Comparison of ENCODE assay signal across 9 cellular contexts in the genomic region with DNA sequence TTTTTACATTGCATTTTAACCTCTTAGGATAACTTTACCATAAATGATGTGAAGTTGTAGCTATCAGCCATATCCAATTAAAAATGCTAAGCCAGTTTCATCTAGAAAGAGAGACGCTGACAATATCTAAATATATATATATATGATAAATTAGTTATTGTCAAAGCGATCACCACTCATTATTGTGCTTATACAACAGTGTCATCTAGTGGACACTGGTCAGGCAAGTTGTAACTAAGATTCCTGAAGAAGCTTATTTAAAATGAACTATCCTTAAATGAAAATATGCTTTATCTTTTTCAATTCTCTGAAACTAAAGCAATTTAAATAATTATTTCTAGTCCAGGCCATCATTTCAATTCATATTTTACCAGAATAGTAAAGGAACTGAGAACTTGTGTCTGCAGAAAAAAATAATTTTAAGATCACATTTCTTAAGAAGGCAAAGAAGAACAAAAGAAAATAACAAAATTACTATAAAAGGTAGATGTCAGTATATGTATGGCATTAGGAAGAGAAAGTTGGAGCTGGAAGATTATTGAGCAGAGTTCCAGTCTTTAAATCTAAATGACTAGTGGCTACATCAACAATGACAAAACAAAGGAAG.
DNase-seq lines count a peak whose midpoint lies in the region; ATAC-seq and TF ChIP-seq lines count a peak whose summit lies in the region.
"Had no signal": no experiment of that assay in that cellular context is flagged by ENCODE, and none has a peak within 500 bp of the region (broad histone marks: within the 10 kb centered on the region; RNA-seq: fewer than 3 reads in every experiment).

No MANE protein-coding gene starts in this region.

- no peaks in the 10 kb centered on the region for H3K9me3 ChIP-seq in heart left ventricle

- ATAC-seq in heart left ventricle (no peak), Right ventricle myocardium inferior (no peak), left colon (peak; percentile 58), GM18873 (IDR thresholded peaks at IDR 0.05; ENCODE audit: low FRiP score, unreplicated experiment) (no peak)
- ATAC-seq in stimulated activated naive B cell treated with anti-CD40 and anti-IgM and Interleukin-4, amounts not matched to agents 10 μg/mL and 1 μg/mL and 100 μg/mL, for 72 hours (replicated peaks): no peak

- TF ChIP-seq POLR2A in heart left ventricle (IDR thresholded peaks at IDR 0.05): no peak

- no peak overlapping the region for H3K27ac Mint-ChIP-seq in stimulated activated naive B cell treated with anti-CD40 and anti-IgM and Interleukin-4, amounts not matched to agents 10 μg/mL and 1 μg/mL and 100 μg/mL, for 72 hours
- H3K27ac Mint-ChIP-seq: activated naive CD4-positive, alpha-beta T cell treated with anti-CD3 and anti-CD28 coated beads, Interleukin-2, amount 50 U/mL, for 24 hours had no signal

- TF ChIP-seq CTCF in heart left ventricle (IDR thresholded peaks at IDR 0.05): peak; percentile 49 to 79 (median 72)

- intact Hi-C loops in heart left ventricle (cut with DNase I): loop anchor here in 2 of 10 donors (5.0 to 10.0 kb wide), 2 partner anchors 413 to 416 kb away; no protein-coding TSS in a partner anchor
- intact Hi-C loops in Right ventricle myocardium inferior (cut with DNase I): loop anchor here (10.0 kb wide), 1 partner anchor 1503 kb away; no protein-coding TSS in a partner anchor
- intact Hi-C loops in left colon (cut with DNase I, micrococcal nuclease): no loop called here

- H3K4me1 Mint-ChIP-seq in stimulated activated naive B cell treated with anti-CD40 and anti-IgM and Interleukin-4, amounts not matched to agents 10 μg/mL and 1 μg/mL and 100 μg/mL, for 72 hours: no peaks in the 10 kb centered on the region
- H3K4me1 Mint-ChIP-seq: activated naive CD4-positive, alpha-beta T cell treated with anti-CD3 and anti-CD28 coated beads, Interleukin-2, amount 50 U/mL, for 24 hours had no signal

- H3K4me3 Mint-ChIP-seq in stimulated activated naive B cell treated with anti-CD40 and anti-IgM and Interleukin-4, amounts not matched to agents 10 μg/mL and 1 μg/mL and 100 μg/mL, for 72 hours: no peak overlapping the region
- H3K4me3 Mint-ChIP-seq: activated naive CD4-positive, alpha-beta T cell treated with anti-CD3 and anti-CD28 coated beads, Interleukin-2, amount 50 U/mL, for 24 hours had no signal

- no peaks in the 10 kb centered on the region for H3K4me1 ChIP-seq in heart left ventricle

- no peak overlapping the region for H3K27ac ChIP-seq in heart left ventricle

- no peaks in the 10 kb centered on the region for H3K36me3 ChIP-seq in heart left ventricle

- no peaks in the 10 kb centered on the region for H3K27me3 ChIP-seq in heart left ventricle

- no peaks in the 10 kb centered on the region for H3K9me3 Mint-ChIP-seq in stimulated activated naive B cell treated with anti-CD40 and anti-IgM and Interleukin-4, amounts not matched to agents 10 μg/mL and 1 μg/mL and 100 μg/mL, for 72 hours
- H3K9me3 Mint-ChIP-seq: activated naive CD4-positive, alpha-beta T cell treated with anti-CD3 and anti-CD28 coated beads, Interleukin-2, amount 50 U/mL, for 24 hours had no signal

- WGBS in heart left ventricle, 4 donors: 11 to 17% (median 14%) methylated on average over 2 of the region's 2 CpGs

- no peaks in the 10 kb centered on the region for H3K36me3 Mint-ChIP-seq in stimulated activated naive B cell treated with anti-CD40 and anti-IgM and Interleukin-4, amounts not matched to agents 10 μg/mL and 1 μg/mL and 100 μg/mL, for 72 hours
- H3K36me3 Mint-ChIP-seq: activated naive CD4-positive, alpha-beta T cell treated with anti-CD3 and anti-CD28 coated beads, Interleukin-2, amount 50 U/mL, for 24 hours had no signal

- DNase-seq in heart left ventricle: no peak
- DNase-seq in Right ventricle myocardium inferior (ENCODE audit: missing footprints): no peak
- peak; percentile 60 for DNase-seq in NCI-H1694 treated with DMSO at 0.1 percent for 48 hours (lab: John Stamatoyannopoulos, UW)
- peak; percentile 79 for DNase-seq in astrocyte of the hippocampus (ENCODE audit: low read depth, low spot score)
- no peak for DNase-seq in left colon
- no peak for DNase-seq in stimulated activated naive B cell treated with anti-CD40 and anti-IgM and Interleukin-4, amounts not matched to agents 10 μg/mL and 1 μg/mL and 100 μg/mL, for 72 hours
- DNase-seq in C1 segment of cervical spinal cord (lab: John Stamatoyannopoulos, UW): no peak

- H3K27me3 Mint-ChIP-seq in stimulated activated naive B cell treated with anti-CD40 and anti-IgM and Interleukin-4, amounts not matched to agents 10 μg/mL and 1 μg/mL and 100 μg/mL, for 72 hours: no peaks in the 10 kb centered on the region
- H3K27me3 Mint-ChIP-seq: activated naive CD4-positive, alpha-beta T cell treated with anti-CD3 and anti-CD28 coated beads, Interleukin-2, amount 50 U/mL, for 24 hours had no signal

- no peak overlapping the region for H3K4me3 ChIP-seq in heart left ventricle

Comparison
In these comparisons a context has a peak if more than half of its experiments do, and no peak if none do; other contexts are left out.
1. DNase-seq: peak in NCI-H1694 treated with DMSO at 0.1 percent for 48 hours (single experiment) and astrocyte of the hippocampus (single experiment); none in heart left ventricle (0 of 5), Right ventricle myocardium inferior (single experiment), left colon (0 of 2), stimulated activated naive B cell treated with anti-CD40 and anti-IgM and Interleukin-4, amounts not matched to agents 10 μg/mL and 1 μg/mL and 100 μg/mL, for 72 hours (single experiment) and C1 segment of cervical spinal cord (0 of 14).